Comparison of ENCODE assay signal across 19 cellular contexts in the genomic region with DNA sequence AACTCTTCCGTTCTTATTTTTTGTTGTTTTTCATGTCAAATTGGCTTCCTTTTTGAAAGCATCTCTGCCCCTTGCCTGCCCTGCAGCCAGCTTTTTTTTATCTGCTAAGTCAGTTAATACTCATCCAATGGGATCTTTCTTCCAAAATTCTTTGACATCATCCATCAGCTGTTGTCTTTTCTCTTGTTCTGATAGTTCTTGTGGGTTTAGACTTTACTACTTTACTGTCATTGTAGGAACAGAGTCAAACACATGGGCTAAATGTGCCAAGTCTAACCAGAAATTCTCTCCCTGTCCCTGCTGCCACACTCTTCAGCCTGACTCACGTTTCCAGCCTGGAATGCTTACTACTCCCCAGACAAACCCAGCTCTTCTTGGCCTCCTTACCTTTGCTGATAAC. TPM values are rescaled to one million over a fixed set of nuclear protein-coding genes. Genes with fewer than 3 reads are reported as not detected.
DNase-seq lines count a peak whose midpoint lies in the region; ATAC-seq and TF ChIP-seq lines count a peak whose summit lies in the region.
"Had no signal": no experiment of that assay in that cellular context is flagged by ENCODE, and none has a peak within 500 bp of the region (broad histone marks: within the 10 kb centered on the region; RNA-seq: fewer than 3 reads in every experiment).

No MANE protein-coding gene starts in this region.

- H2AFZ ChIP-seq in GM23338, result peak overlapping the region; percentile 80

- CTCF ChIA-PET in activated CD4-positive, alpha-beta T cell treated with anti-CD3 and anti-CD28 coated beads for 36 hours (lab: Charles Lee), result interaction anchor here (0.7 to 1.9 kb wide), 7 partner anchors 10 to 733 kb away, joined by 3 to 8 read pairs (median 5); partner anchors contain the start of gene VPS8

- no peak for TF ChIP-seq CTCF in GM23338 (conservative IDR thresholded peaks at IDR 0.05; ENCODE audit: low read depth in 2 of 2)

- H3F3A ChIP-seq in GM23338 (replicated peaks; ENCODE audit: low read depth), result no peaks in the 10 kb centered on the region

- POLR2A ChIA-PET in activated CD4-positive, alpha-beta T cell treated with anti-CD3 and anti-CD28 coated beads for 36 hours (lab: Charles Lee), result no interaction called here

- H3K27ac ChIP-seq in GM23338 (ENCODE audit: low read depth), result no peak overlapping the region
- H3K27ac ChIP-seq: BLaER1 treated with 17β-estradiol and CSF1 and Interleukin-3, amounts not matched to agents 10 nM and 100 nM; KMS-11; SJCRH30 had no signal

- no peak overlapping the region for H3K4me3 ChIP-seq in GM23338
- H3K4me3 ChIP-seq: BLaER1 treated with 17β-estradiol and CSF1 and Interleukin-3, amounts not matched to agents 10 nM and 100 nM; SJCRH30 had no signal

- no peaks in the 10 kb centered on the region for H3K9me2 ChIP-seq in GM23338 (ENCODE audit: insufficient read depth)

- DNase-seq in AG08395 (ENCODE audit: low spot score) (peak; percentile 38), GM23338 (ENCODE audit: low spot score) (no peak), amniotic epithelial cell (ENCODE audit: low read depth) (peak; percentile 7), myocyte (ENCODE audit: low read depth) (peak; percentile 60), hepatic stellate cell (ENCODE audit: low spot score) (no peak)
- DNase-seq in activated CD4-positive, alpha-beta T cell treated with anti-CD3 and anti-CD28 coated beads for 36 hours, result no peak
- DNase-seq: 8988T; Calu3; CD8-positive, alpha-beta T cell; MM.1S; NCI-H1092 treated with DMSO at 0.1 percent for 48 hours; NCI-H1694; NCI-H2081 treated with DMSO at 0.1 percent for 48 hours; SJCRH30 had no signal

- H3K27me3 ChIP-seq in GM23338 (ENCODE audit: insufficient read depth), result no peaks in the 10 kb centered on the region
- H3K27me3 ChIP-seq: BLaER1 treated with 17β-estradiol and CSF1 and Interleukin-3, amounts not matched to agents 10 nM and 100 nM; SJCRH30 had no signal

- ATAC-seq in GM23338 (no peak), GM18907 (IDR thresholded peaks at IDR 0.05; ENCODE audit: unreplicated experiment) (no peak), GM18909 (IDR thresholded peaks at IDR 0.05; ENCODE audit: poor library complexity, unreplicated experiment) (no peak)
- ATAC-seq in activated CD4-positive, alpha-beta T cell treated with anti-CD3 and anti-CD28 coated beads for 36 hours, result no peak
- ATAC-seq: CD8-positive, alpha-beta T cell; Panc1 had no signal

- H3K27ac Mint-ChIP-seq in GM23338, result no peak overlapping the region
- H3K27ac Mint-ChIP-seq in activated CD4-positive, alpha-beta T cell treated with anti-CD3 and anti-CD28 coated beads for 36 hours, result no peak overlapping the region
- H3K27ac Mint-ChIP-seq: CD8-positive, alpha-beta T cell had no signal

- no peaks in the 10 kb centered on the region for H4K20me1 ChIP-seq in GM23338 (replicated peaks; ENCODE audit: insufficient read depth)
- H4K20me1 ChIP-seq: BLaER1 treated with 17β-estradiol and CSF1 and Interleukin-3, amounts not matched to agents 10 nM and 100 nM had no signal

- no peaks in the 10 kb centered on the region for H3K79me2 ChIP-seq in GM23338 (replicated peaks; ENCODE audit: insufficient read depth)

- intact Hi-C loops in activated CD4-positive, alpha-beta T cell treated with anti-CD3 and anti-CD28 coated beads for 36 hours (cut with DNase I, micrococcal nuclease), result no loop called here

- H3K36me3 ChIP-seq in GM23338 (ENCODE audit: insufficient read depth), result no peaks in the 10 kb centered on the region
- H3K36me3 ChIP-seq: BLaER1 treated with 17β-estradiol and CSF1 and Interleukin-3, amounts not matched to agents 10 nM and 100 nM; SJCRH30 had no signal

- no peaks in the 10 kb centered on the region for H3K9me3 Mint-ChIP-seq in GM23338
- no peaks in the 10 kb centered on the region for H3K9me3 Mint-ChIP-seq in activated CD4-positive, alpha-beta T cell treated with anti-CD3 and anti-CD28 coated beads for 36 hours (ENCODE audit: low read depth)
- H3K9me3 Mint-ChIP-seq: CD8-positive, alpha-beta T cell had no signal

- no peaks in the 10 kb centered on the region for H3K27me3 Mint-ChIP-seq in GM23338 (ENCODE audit: insufficient read depth, low read depth, poor library complexity)
- peaks cover 21% of the 10 kb centered on the region for H3K27me3 Mint-ChIP-seq in activated CD4-positive, alpha-beta T cell treated with anti-CD3 and anti-CD28 coated beads for 36 hours

- peaks cover 3% of the 10 kb centered on the region; the same call in 1 of the 3 replicates for H3K4me1 Mint-ChIP-seq in GM23338
- no peaks in the 10 kb centered on the region for H3K4me1 Mint-ChIP-seq in activated CD4-positive, alpha-beta T cell treated with anti-CD3 and anti-CD28 coated beads for 36 hours

- no peaks in the 10 kb centered on the region for H3K36me3 Mint-ChIP-seq in GM23338 (ENCODE audit: low read depth)
- no peaks in the 10 kb centered on the region for H3K36me3 Mint-ChIP-seq in activated CD4-positive, alpha-beta T cell treated with anti-CD3 and anti-CD28 coated beads for 36 hours (ENCODE audit: low read depth)
- H3K36me3 Mint-ChIP-seq: CD8-positive, alpha-beta T cell had no signal

- no peak overlapping the region for H3K4me3 Mint-ChIP-seq in GM23338
- H3K4me3 Mint-ChIP-seq in activated CD4-positive, alpha-beta T cell treated with anti-CD3 and anti-CD28 coated beads for 36 hours, result no peak overlapping the region
- H3K4me3 Mint-ChIP-seq: CD8-positive, alpha-beta T cell had no signal

- H3K4me2 ChIP-seq in GM23338, result no peak overlapping the region
- H3K4me2 ChIP-seq: BLaER1 treated with 17β-estradiol and CSF1 and Interleukin-3, amounts not matched to agents 10 nM and 100 nM; KMS-11 had no signal

- H3K4me1 ChIP-seq in GM23338 (ENCODE audit: insufficient read depth), result no peaks in the 10 kb centered on the region

TF ChIP-seq in GM23338, 12 proteins besides CTCF, POLR2A, EP300 and RAD21 (continues in another document):
- TF ChIP-seq POLR2AphosphoS5 (IDR thresholded peaks at IDR 0.05; ENCODE audit: low read depth) (no peak), EZH2phosphoT487 (IDR thresholded peaks at IDR 0.05; ENCODE audit: unreplicated experiment) (no peak)
- TF ChIP-seq, protein P1, sequence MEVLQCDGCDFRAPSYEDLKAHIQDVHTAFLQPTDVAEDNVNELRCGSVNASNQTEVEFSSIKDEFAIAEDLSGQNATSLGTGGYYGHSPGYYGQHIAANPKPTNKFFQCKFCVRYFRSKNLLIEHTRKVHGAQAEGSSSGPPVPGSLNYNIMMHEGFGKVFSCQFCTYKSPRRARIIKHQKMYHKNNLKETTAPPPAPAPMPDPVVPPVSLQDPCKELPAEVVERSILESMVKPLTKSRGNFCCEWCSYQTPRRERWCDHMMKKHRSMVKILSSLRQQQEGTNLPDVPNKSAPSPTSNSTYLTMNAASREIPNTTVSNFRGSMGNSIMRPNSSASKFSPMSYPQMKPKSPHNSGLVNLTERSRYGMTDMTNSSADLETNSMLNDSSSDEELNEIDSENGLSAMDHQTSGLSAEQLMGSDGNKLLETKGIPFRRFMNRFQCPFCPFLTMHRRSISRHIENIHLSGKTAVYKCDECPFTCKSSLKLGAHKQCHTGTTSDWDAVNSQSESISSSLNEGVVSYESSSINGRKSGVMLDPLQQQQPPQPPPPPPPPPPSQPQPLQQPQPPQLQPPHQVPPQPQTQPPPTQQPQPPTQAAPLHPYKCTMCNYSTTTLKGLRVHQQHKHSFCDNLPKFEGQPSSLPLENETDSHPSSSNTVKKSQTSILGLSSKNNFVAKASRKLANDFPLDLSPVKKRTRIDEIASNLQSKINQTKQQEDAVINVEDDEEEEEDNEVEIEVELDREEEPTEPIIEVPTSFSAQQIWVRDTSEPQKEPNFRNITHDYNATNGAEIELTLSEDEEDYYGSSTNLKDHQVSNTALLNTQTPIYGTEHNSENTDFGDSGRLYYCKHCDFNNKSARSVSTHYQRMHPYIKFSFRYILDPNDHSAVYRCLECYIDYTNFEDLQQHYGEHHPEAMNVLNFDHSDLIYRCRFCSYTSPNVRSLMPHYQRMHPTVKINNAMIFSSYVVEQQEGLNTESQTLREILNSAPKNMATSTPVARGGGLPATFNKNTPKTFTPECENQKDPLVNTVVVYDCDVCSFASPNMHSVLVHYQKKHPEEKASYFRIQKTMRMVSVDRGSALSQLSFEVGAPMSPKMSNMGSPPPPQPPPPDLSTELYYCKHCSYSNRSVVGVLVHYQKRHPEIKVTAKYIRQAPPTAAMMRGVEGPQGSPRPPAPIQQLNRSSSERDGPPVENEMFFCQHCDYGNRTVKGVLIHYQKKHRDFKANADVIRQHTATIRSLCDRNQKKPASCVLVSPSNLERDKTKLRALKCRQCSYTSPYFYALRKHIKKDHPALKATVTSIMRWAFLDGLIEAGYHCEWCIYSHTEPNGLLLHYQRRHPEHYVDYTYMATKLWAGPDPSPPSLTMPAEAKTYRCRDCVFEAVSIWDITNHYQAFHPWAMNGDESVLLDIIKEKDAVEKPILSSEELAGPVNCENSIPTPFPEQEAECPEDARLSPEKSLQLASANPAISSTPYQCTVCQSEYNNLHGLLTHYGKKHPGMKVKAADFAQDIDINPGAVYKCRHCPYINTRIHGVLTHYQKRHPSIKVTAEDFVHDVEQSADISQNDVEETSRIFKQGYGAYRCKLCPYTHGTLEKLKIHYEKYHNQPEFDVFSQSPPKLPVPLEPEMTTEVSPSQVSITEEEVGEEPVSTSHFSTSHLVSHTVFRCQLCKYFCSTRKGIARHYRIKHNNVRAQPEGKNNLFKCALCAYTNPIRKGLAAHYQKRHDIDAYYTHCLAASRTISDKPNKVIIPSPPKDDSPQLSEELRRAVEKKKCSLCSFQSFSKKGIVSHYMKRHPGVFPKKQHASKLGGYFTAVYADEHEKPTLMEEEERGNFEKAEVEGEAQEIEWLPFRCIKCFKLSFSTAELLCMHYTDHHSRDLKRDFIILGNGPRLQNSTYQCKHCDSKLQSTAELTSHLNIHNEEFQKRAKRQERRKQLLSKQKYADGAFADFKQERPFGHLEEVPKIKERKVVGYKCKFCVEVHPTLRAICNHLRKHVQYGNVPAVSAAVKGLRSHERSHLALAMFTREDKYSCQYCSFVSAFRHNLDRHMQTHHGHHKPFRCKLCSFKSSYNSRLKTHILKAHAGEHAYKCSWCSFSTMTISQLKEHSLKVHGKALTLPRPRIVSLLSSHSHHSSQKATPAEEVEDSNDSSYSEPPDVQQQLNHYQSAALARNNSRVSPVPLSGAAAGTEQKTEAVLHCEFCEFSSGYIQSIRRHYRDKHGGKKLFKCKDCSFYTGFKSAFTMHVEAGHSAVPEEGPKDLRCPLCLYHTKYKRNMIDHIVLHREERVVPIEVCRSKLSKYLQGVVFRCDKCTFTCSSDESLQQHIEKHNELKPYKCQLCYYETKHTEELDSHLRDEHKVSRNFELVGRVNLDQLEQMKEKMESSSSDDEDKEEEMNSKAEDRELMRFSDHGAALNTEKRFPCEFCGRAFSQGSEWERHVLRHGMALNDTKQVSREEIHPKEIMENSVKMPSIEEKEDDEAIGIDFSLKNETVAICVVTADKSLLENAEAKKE (CRISPR knock-in tag; IDR thresholded peaks at IDR 0.05), result no peak

RNA-seq across cellular contexts. Expression of gene VPS8, which starts 10.7 kb away (rescaled TPM):
- total RNA-seq in GM23338 (2014; rRNA removed; shearing (Covaris generic)), result 29.5 and 45.5 TPM in 2 replicates
- polyA plus RNA-seq in GM23338 (2016; fragmentation: Nextera tagmentation; extraction: Ambion mirVana), result 12.3 and 17.3 TPM in 2 replicates
- 42.3 and 57.4 TPM in 2 replicates for total RNA-seq in myocyte
- 15.9 TPM for polyA plus RNA-seq in myocyte (2012)
- 10 to 100 TPM; 24.7 to 33.9 TPM for total RNA-seq in activated CD4-positive, alpha-beta T cell treated with anti-CD3 and anti-CD28 coated beads for 36 hours

Comparison
In these comparisons a context has a peak if more than half of its experiments do, and no peak if none do; other contexts are left out.
1. DNase-seq: peak in AG08395 (single experiment), amniotic epithelial cell (single experiment) and myocyte (single experiment); none in GM23338 (single experiment), activated CD4-positive, alpha-beta T cell treated with anti-CD3 and anti-CD28 coated beads for 36 hours (single experiment) and hepatic stellate cell (single experiment).